ENCODE assay signal across 1 cellular context in the genomic region with DNA sequence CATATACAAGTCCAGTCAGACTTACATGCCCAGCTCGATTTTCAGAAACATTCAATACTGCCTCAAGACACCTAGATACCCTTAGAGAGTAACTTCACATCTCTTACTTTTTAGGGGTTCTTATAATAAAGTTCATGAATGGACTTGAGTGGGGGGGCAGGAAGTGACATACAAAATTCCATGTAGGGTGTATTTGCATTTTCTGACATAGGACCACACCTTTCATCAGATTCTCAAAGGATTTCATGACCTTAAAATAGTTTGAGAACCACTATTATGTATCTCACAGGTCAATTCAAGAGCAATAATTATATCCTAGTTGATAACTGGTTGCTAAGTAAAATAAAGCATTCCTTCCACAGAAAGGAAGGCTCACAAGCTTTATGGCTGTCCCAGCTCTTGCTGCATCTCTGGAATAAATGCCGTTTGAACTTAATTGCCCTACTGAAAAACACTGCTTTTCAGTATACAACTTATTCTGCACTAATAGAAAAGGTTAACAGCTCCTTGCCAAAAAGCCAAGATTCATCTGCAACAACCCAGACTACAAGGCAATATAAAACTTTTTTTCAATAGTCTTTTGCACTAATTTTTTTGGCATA.
TF ChIP-seq lines count a peak whose summit lies in the region.

No MANE protein-coding gene starts in this region.

TF ChIP-seq in H1, 55 proteins besides CTCF, POLR2A, EP300 and RAD21:
- TF ChIP-seq RXRA (IDR thresholded peaks at IDR 0.05; ENCODE audit: insufficient read depth, low read depth, low read length) (no peak), FOSL1 (IDR thresholded peaks at IDR 0.05; ENCODE audit: insufficient read depth, low read depth, low read length) (no peak), CHD2 (IDR thresholded peaks at IDR 0.05; ENCODE audit: low read length) (no peak), JUND (IDR thresholded peaks at IDR 0.05; ENCODE audit: low read length) (no peak), SIN3A (conservative IDR thresholded peaks at IDR 0.05 in 1 of 2, IDR thresholded peaks at IDR 0.05 in 1 of 2; ENCODE audit: low read depth in 1 of 2, low read length in 2 of 2) (no peak), SUZ12 (IDR thresholded peaks at IDR 0.05; ENCODE audit: low read length) (no peak), CREB1 (IDR thresholded peaks at IDR 0.05) (no peak), BRCA1 (IDR thresholded peaks at IDR 0.05; ENCODE audit: low read depth, low read length) (no peak), SIX5 (IDR thresholded peaks at IDR 0.05; ENCODE audit: low read depth, low read length) (no peak), NRF1 (IDR thresholded peaks at IDR 0.05; ENCODE audit: low read depth, low read length) (no peak), SP1 (IDR thresholded peaks at IDR 0.05; ENCODE audit: low read depth, low read length) (no peak), KDM4A (IDR thresholded peaks at IDR 0.05; ENCODE audit: low read depth, low read length, severe bottlenecking) (no peak)
- TF ChIP-seq, protein P1, sequence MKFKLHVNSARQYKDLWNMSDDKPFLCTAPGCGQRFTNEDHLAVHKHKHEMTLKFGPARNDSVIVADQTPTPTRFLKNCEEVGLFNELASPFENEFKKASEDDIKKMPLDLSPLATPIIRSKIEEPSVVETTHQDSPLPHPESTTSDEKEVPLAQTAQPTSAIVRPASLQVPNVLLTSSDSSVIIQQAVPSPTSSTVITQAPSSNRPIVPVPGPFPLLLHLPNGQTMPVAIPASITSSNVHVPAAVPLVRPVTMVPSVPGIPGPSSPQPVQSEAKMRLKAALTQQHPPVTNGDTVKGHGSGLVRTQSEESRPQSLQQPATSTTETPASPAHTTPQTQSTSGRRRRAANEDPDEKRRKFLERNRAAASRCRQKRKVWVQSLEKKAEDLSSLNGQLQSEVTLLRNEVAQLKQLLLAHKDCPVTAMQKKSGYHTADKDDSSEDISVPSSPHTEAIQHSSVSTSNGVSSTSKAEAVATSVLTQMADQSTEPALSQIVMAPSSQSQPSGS (IDR thresholded peaks at IDR 0.05; ENCODE audit: low read length) = no peak
